In the genomic region with DNA sequence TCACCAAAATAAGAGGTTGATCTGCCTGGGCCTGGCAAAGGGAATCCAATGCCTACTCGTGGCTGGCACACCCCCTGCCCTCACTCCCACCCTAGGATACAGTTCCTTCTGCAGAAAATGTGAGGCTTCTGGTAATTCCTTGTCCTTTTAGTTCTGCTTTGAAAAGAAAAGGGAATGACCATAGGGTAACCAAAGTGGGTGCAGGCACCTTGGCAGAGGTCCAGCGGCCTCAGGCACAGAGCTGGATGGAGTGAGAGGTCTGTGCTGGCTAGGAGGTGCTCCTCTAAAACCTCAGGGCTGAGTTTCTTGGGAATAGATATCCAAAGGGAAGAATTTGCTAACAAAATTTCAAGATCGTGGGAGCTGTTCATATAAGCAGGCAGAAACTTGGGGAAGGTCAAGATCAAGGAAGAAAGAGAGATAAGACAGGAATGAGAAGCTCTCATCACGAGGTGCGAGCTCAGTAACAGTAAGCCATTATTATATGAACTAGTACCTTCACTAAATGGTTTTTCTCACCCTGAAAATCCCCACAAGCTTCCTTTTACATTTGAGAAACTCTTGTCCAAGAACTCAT, we compare ENCODE assay signal across 27 cellular contexts.
"Had no signal": no experiment of that assay in that cellular context is flagged by ENCODE, and none has a peak within 500 bp of the region (broad histone marks: within the 10 kb centered on the region; RNA-seq: fewer than 3 reads in every experiment).

No MANE protein-coding gene starts in this region.

- ATAC-seq: activated CD8-positive, alpha-beta memory T cell treated with anti-CD3 and anti-CD28 coated beads, Interleukin-2, amount 10 ng/mL, durations not matched to agents 7 days and 5 days; T-helper 17 cell; WTC11 had no signal

- H3K4me1 Mint-ChIP-seq: activated CD8-positive, alpha-beta memory T cell treated with anti-CD3 and anti-CD28 coated beads, Interleukin-2, amount 10 ng/mL, durations not matched to agents 7 days and 5 days; activated naive CD4-positive, alpha-beta T cell treated with anti-CD3 and anti-CD28 coated beads, Interleukin-2, amount 50 U/mL, for 24 hours; central memory CD8-positive, alpha-beta T cell; T-helper 17 cell had no signal

- H3K9me3 ChIP-seq: ascending aorta, MG63 had no signal

- H3K27me3 Mint-ChIP-seq: activated CD8-positive, alpha-beta memory T cell treated with anti-CD3 and anti-CD28 coated beads, Interleukin-2, amount 10 ng/mL, durations not matched to agents 7 days and 5 days; activated naive CD4-positive, alpha-beta T cell treated with anti-CD3 and anti-CD28 coated beads, Interleukin-2, amount 50 U/mL, for 24 hours; activated T-cell treated with anti-CD3 and anti-CD28 coated beads, Interleukin-2, amount 50 U/mL, for 24 hours; central memory CD8-positive, alpha-beta T cell; T-helper 17 cell had no signal

- DNase-seq: activated CD4-positive, alpha-beta T cell treated with anti-CD3 and anti-CD28 coated beads for 48 hours; activated CD4-positive, alpha-beta T cell treated with anti-CD3 and anti-CD28 coated beads, Interleukin-2, amount 50 U/mL, for 48 hours; activated CD4-positive, CD25-positive, alpha-beta regulatory T cell treated with anti-CD3 and anti-CD28 coated beads, Interleukin-2, amount 50 U/mL, for 72 hours; activated CD8-positive, alpha-beta memory T cell treated with anti-CD3 and anti-CD28 coated beads, Interleukin-2, amount 10 ng/mL, durations not matched to agents 7 days and 5 days; activated effector memory CD4-positive, alpha-beta T cell treated with Interleukin-2 at 50 U/mL for 16 hours; activated naive CD4-positive, alpha-beta T cell; activated T-cell treated with anti-CD3 and anti-CD28 coated beads, Interleukin-2, amount 50 U/mL, for 24 hours; amniotic stem cell; MG63; MV-4-11; NCI-H1092 treated with DMSO at 0.1 percent for 48 hours; NCI-H1417 treated with DMSO at 0.1 percent for 48 hours; NCI-H1694; NCI-H2029; NCI-H510A treated with DMSO at 0.1 percent for 48 hours; NCI-H748 treated with DMSO at 0.1 percent for 48 hours; SHP77; T-helper 17 cell; T-helper 9 cell had no signal

- H3K27me3 ChIP-seq: ascending aorta, MG63, SJSA1 had no signal

- H3K9me3 Mint-ChIP-seq: activated naive CD4-positive, alpha-beta T cell treated with anti-CD3 and anti-CD28 coated beads, Interleukin-2, amount 50 U/mL, for 24 hours; activated T-helper 1 cell treated with anti-CD3 and anti-CD28 coated beads, Interleukin-12 subunit alpha, Interleukin-12 subunit beta, Interleukin-2, Interleukin-4 antibody, amounts not matched to agents 30 ng/mL and 10 ng/mL and 1 ng/mL, durations not matched to agents 14 hours and 24 hours and 36 hours had no signal

- H3K27ac Mint-ChIP-seq: activated CD8-positive, alpha-beta memory T cell treated with anti-CD3 and anti-CD28 coated beads, Interleukin-2, amount 10 ng/mL, durations not matched to agents 7 days and 5 days; activated naive CD4-positive, alpha-beta T cell treated with anti-CD3 and anti-CD28 coated beads, Interleukin-2, amount 50 U/mL, for 24 hours; activated T-cell treated with anti-CD3 and anti-CD28 coated beads, Interleukin-2, amount 50 U/mL, for 24 hours; activated T-helper 1 cell treated with anti-CD3 and anti-CD28 coated beads, Interleukin-12 subunit alpha, Interleukin-12 subunit beta, Interleukin-2, Interleukin-4 antibody, amounts not matched to agents 30 ng/mL and 10 ng/mL and 1 ng/mL, durations not matched to agents 14 hours and 24 hours and 36 hours; T-helper 17 cell; WTC11 had no signal

- H3K4me2 ChIP-seq: KMS-11 had no signal

- H3K4me1 ChIP-seq: ascending aorta had no signal

- H3K36me3 ChIP-seq: ascending aorta, MG63, SJSA1 had no signal

- H3K4me3 ChIP-seq: ascending aorta, MG63, SJSA1 had no signal

- H3K36me3 Mint-ChIP-seq: activated CD8-positive, alpha-beta memory T cell treated with anti-CD3 and anti-CD28 coated beads, Interleukin-2, amount 10 ng/mL, durations not matched to agents 7 days and 5 days; activated naive CD4-positive, alpha-beta T cell treated with anti-CD3 and anti-CD28 coated beads, Interleukin-2, amount 50 U/mL, for 24 hours; WTC11 had no signal

- H3K4me3 Mint-ChIP-seq: activated CD8-positive, alpha-beta memory T cell treated with anti-CD3 and anti-CD28 coated beads, Interleukin-2, amount 10 ng/mL, durations not matched to agents 7 days and 5 days; activated naive CD4-positive, alpha-beta T cell treated with anti-CD3 and anti-CD28 coated beads, Interleukin-2, amount 50 U/mL, for 24 hours; activated T-cell treated with anti-CD3 and anti-CD28 coated beads, Interleukin-2, amount 50 U/mL, for 24 hours; activated T-helper 1 cell treated with anti-CD3 and anti-CD28 coated beads, Interleukin-12 subunit alpha, Interleukin-12 subunit beta, Interleukin-2, Interleukin-4 antibody, amounts not matched to agents 30 ng/mL and 10 ng/mL and 1 ng/mL, durations not matched to agents 14 hours and 24 hours and 36 hours; brain; central memory CD8-positive, alpha-beta T cell; T-helper 17 cell; WTC11 had no signal

- H3K27ac ChIP-seq: ascending aorta, KMS-11, SJSA1 had no signal
